Comparison of ENCODE assay signal across 22 cellular contexts in genomic region chr6:104014560-104014959, GRCh38.
"Had no signal": no experiment of that assay in that cellular context is flagged by ENCODE, and none has a peak within 500 bp of the region (broad histone marks: within the 10 kb centered on the region; RNA-seq: fewer than 3 reads in every experiment).

No MANE protein-coding gene starts in this region.

- H3K9me3 ChIP-seq: psoas muscle, tibial artery had no signal

- H3K4me1 ChIP-seq: psoas muscle, tibial artery had no signal

- H3K27ac ChIP-seq: cardiac muscle cell, dorsolateral prefrontal cortex, epithelial cell of prostate, psoas muscle, skin epidermis, tibial artery had no signal

- H3K27me3 ChIP-seq: cardiac muscle cell, tibial artery had no signal

- H3K4me3 ChIP-seq: cardiac muscle cell, dorsolateral prefrontal cortex, psoas muscle, skin epidermis, tibial artery had no signal

- FAIRE-seq: urothelium cell line had no signal

- ATAC-seq: activated CD8-positive, alpha-beta T cell treated with anti-CD3 and anti-CD28 coated beads for 36 hours; activated T-helper 17 cell treated with anti-CD3 and anti-CD28 coated beads, Interleukin-2, amount 50 U/mL, for 72 hours; left cardiac atrium; naive thymus-derived CD4-positive, alpha-beta T cell; psoas muscle; right cardiac atrium; stimulated activated naive CD8-positive, alpha-beta T cell treated with anti-CD3 and anti-CD28 coated beads, Interleukin-15, Interleukin-2, amounts not matched to agents 100 U/mL and 50 U/mL, for 24 hours had no signal

- H3K36me3 ChIP-seq: cardiac muscle cell, tibial artery had no signal

- DNase-seq: activated CD4-positive, alpha-beta T cell treated with anti-CD3 and anti-CD28 coated beads for 48 hours; activated CD4-positive, CD25-positive, alpha-beta regulatory T cell; activated CD8-positive, alpha-beta T cell treated with anti-CD3 and anti-CD28 coated beads for 36 hours; activated naive CD4-positive, alpha-beta T cell; activated naive CD8-positive, alpha-beta T cell treated with anti-CD3 and anti-CD28 coated beads for 36 hours; activated T-cell treated with anti-CD3 and anti-CD28 coated beads, Interleukin-2, amount 50 U/mL, for 1 hour; amniotic stem cell; dorsolateral prefrontal cortex; foreskin fibroblast; left cardiac atrium; mesenchymal stem cell; naive thymus-derived CD4-positive, alpha-beta T cell; psoas muscle; right cardiac atrium; stimulated activated naive CD8-positive, alpha-beta T cell treated with anti-CD3 and anti-CD28 coated beads, Interleukin-15, Interleukin-2, amounts not matched to agents 100 U/mL and 50 U/mL, for 24 hours; substantia nigra; tibial artery had no signal
